In the genomic region with DNA sequence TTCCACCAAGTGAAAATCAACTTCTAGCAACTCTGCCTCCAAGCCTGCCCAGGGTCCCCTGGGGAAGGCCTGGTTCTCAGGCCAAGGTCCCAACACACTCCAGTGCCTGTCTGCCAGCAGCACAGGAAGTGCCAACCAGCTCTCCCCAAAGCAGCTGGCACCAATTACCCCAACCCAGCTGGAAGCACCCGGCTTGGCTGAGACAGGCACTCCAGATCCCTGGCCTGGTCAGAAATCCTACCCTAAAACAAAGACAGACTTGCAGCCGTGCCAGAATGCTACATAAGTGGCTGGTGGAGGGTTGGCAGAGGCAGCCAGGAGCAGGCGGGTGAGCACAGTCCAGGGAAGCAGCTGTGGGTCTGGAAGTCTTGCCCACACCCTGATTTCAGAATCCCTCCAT, we compare ENCODE assay signal across 12 cellular contexts.
DNase-seq lines count a peak whose midpoint lies in the region; ATAC-seq and TF ChIP-seq lines count a peak whose summit lies in the region.
"Had no signal": no experiment of that assay in that cellular context is flagged by ENCODE, and none has a peak within 500 bp of the region (broad histone marks: within the 10 kb centered on the region; RNA-seq: fewer than 3 reads in every experiment).

No MANE protein-coding gene starts in this region.

- peak in 10 of 14 donors; percentile 2 to 81 (median 54) for DNase-seq in C1 segment of cervical spinal cord (lab: John Stamatoyannopoulos, UW)
- DNase-seq in NCI-H1694 (lab: John Stamatoyannopoulos, UW): peak; percentile 84
- DNase-seq in midbrain (lab: John Stamatoyannopoulos, UW): peak; percentile 78
- DNase-seq in central memory CD4-positive, alpha-beta T cell: no peak
- DNase-seq in tibial artery: no peak
- no peak for DNase-seq in WERI-Rb-1
- DNase-seq: activated CD4-positive, CD25-positive, alpha-beta regulatory T cell treated with anti-CD3 and anti-CD28 coated beads, Interleukin-2, amount 50 U/mL, for 72 hours; NCI-H526 had no signal

- intact Hi-C loops in tibial artery (cut with DNase I; ENCODE audit: low total_unique reads): no loop called here

- peaks cover 0 to 2% of the 10 kb centered on the region in 2 donors for H3K27me3 ChIP-seq in tibial artery
- no peaks in the 10 kb centered on the region for H3K27me3 ChIP-seq in WERI-Rb-1 (ENCODE audit: insufficient read depth, low read depth, severe bottlenecking)

- peaks cover 0 to 2% (median 0%) of the 10 kb centered on the region in 5 experiments for H3K9me3 Mint-ChIP-seq in brain
- H3K9me3 Mint-ChIP-seq: T-helper 1 cell treated with Interleukin-12 subunit alpha and Interleukin-12 subunit beta and Interleukin-4 antibody, amounts not matched to agents 30 μg/mL and 1 μg/mL, for 36 hours had no signal

- peak overlapping the region in 1 of 5 experiments; percentile 19 for H3K4me3 Mint-ChIP-seq in brain
- H3K4me3 Mint-ChIP-seq: memory B cell; T-helper 1 cell treated with Interleukin-12 subunit alpha and Interleukin-12 subunit beta and Interleukin-4 antibody, amounts not matched to agents 30 μg/mL and 1 μg/mL, for 36 hours had no signal

- no peaks in the 10 kb centered on the region for H3K36me3 Mint-ChIP-seq in brain
- H3K36me3 Mint-ChIP-seq: memory B cell had no signal

- H3K4me1 Mint-ChIP-seq in brain: peaks cover 25% of the 10 kb centered on the region
- H3K4me1 Mint-ChIP-seq: memory B cell had no signal

- H3K27ac Mint-ChIP-seq in brain: peak overlapping the region in 3 of 5 experiments; percentile 11 to 55 (median 38)
- H3K27ac Mint-ChIP-seq: memory B cell; T-helper 1 cell treated with Interleukin-12 subunit alpha and Interleukin-12 subunit beta and Interleukin-4 antibody, amounts not matched to agents 30 μg/mL and 1 μg/mL, for 36 hours had no signal

- no peak for ATAC-seq in HG02759 (IDR thresholded peaks at IDR 0.05; ENCODE audit: unreplicated experiment)

- peaks cover 0 to 10% (median 4%) of the 10 kb centered on the region in 4 donors for H3K4me1 ChIP-seq in tibial artery

- TF ChIP-seq CTCF in brain (conservative IDR thresholded peaks at IDR 0.05) (no peak), tibial artery (IDR thresholded peaks at IDR 0.05) (no peak), WERI-Rb-1 (IDR thresholded peaks at IDR 0.05; ENCODE audit: low read depth, low read length) (no peak)

- H3K27ac ChIP-seq in tibial artery (no peak overlapping the region), WERI-Rb-1 (no peak overlapping the region)

- H3K36me3 ChIP-seq in tibial artery (no peaks in the 10 kb centered on the region), WERI-Rb-1 (peaks cover 14% of the 10 kb centered on the region)

- peaks cover 5% of the 10 kb centered on the region for H3K27me3 Mint-ChIP-seq in brain

- no peaks in the 10 kb centered on the region for H3K9me3 ChIP-seq in tibial artery
- H3K9me3 ChIP-seq in WERI-Rb-1 (ENCODE audit: severe bottlenecking): no peaks in the 10 kb centered on the region

- no peak overlapping the region for H3K4me3 ChIP-seq in tibial artery
- H3K4me3 ChIP-seq in WERI-Rb-1 (ENCODE audit: low read depth, low read length): no peak overlapping the region

Comparison
In these comparisons a context has a peak if more than half of its experiments do, and no peak if none do; other contexts are left out.
1. DNase-seq: peak in C1 segment of cervical spinal cord (10 of 14), NCI-H1694 (single experiment) and midbrain (single experiment); none in central memory CD4-positive, alpha-beta T cell (single experiment), tibial artery (0 of 2) and WERI-Rb-1 (single experiment).